8 cellular contexts compared by ENCODE assay signal in genomic region chr15:42735382-42736165, GRCh38. TPM values are rescaled to one million over a fixed set of nuclear protein-coding genes. Genes with fewer than 3 reads are reported as not detected.
DNase-seq lines count a peak whose midpoint lies in the region; ATAC-seq and TF ChIP-seq lines count a peak whose summit lies in the region.

No MANE protein-coding gene starts in this region.

- H3K27me3 ChIP-seq in Caco-2 (replicated peaks; ENCODE audit: control insufficient read depth, insufficient read depth, low read length) (no peaks in the 10 kb centered on the region), PC-3 (ENCODE audit: low read length) (no peaks in the 10 kb centered on the region), thyroid gland (no peaks in the 10 kb centered on the region)

- no peak overlapping the region for H3K27ac Mint-ChIP-seq in Caco-2 (ENCODE audit: unreplicated experiment)
- peak overlapping the region; percentile 77 for H3K27ac Mint-ChIP-seq in osteocyte (ENCODE audit: unreplicated experiment)

- peaks cover 44% of the 10 kb centered on the region for H3K36me3 Mint-ChIP-seq in Caco-2 (ENCODE audit: insufficient read depth, unreplicated experiment)
- H3K36me3 Mint-ChIP-seq in osteocyte (ENCODE audit: unreplicated experiment) = peaks cover 14% of the 10 kb centered on the region

- no peak for ATAC-seq in PC-3
- no peak for ATAC-seq in HG02870 (IDR thresholded peaks at IDR 0.05; ENCODE audit: unreplicated experiment)

- no peaks in the 10 kb centered on the region for H3F3A ChIP-seq in PC-3 (ENCODE audit: low read length, unreplicated experiment)

- CTCF ChIA-PET in Caco-2 (lab: Charles Lee) (no interaction called here), PC-3 (lab: Charles Lee) (interaction anchor here (1.6 kb wide), 1 partner anchor 191 kb away, joined by 4 read pairs; no protein-coding TSS in a partner anchor)

- BruUV-seq in Caco-2 (replicated peaks; lab: Mats Ljungman, UMichigan) (TSS peak; percentile 39), PC-3 (replicated peaks; lab: Mats Ljungman, UMichigan) (TSS peak; percentile 43)

- peak overlapping the region; percentile 76 for H3K4me3 Mint-ChIP-seq in Caco-2 (ENCODE audit: unreplicated experiment)
- peak overlapping the region; percentile 77 for H3K4me3 Mint-ChIP-seq in osteocyte (ENCODE audit: unreplicated experiment)

- H3K9me3 Mint-ChIP-seq in Caco-2 (ENCODE audit: unreplicated experiment) = no peaks in the 10 kb centered on the region
- H3K9me3 Mint-ChIP-seq in osteocyte (ENCODE audit: unreplicated experiment) = no peaks in the 10 kb centered on the region

- 0 out of 2 replicates have a peak overlapping the region, but pooled peaks have one; percentile 97 for H2AFZ ChIP-seq in PC-3 (ENCODE audit: low read length)

- DNase-seq in Caco-2 = no peak
- DNase-seq in PC-3 = no peak
- no peak for DNase-seq in epithelial cell of proximal tubule (ENCODE audit: low read depth)
- peak; percentile 83 for DNase-seq in osteocyte (ENCODE audit: extremely low spot score, unreplicated experiment)
- DNase-seq in NCI-H774 (lab: John Stamatoyannopoulos, UW) = no peak
- DNase-seq in stimulated activated CD4-positive, alpha-beta T cell treated with anti-CD3 and anti-CD28 coated beads, Interleukin-4, amount 100 ng/mL, for 1 hour = no peak
- DNase-seq in thyroid gland = no peak

- no peak overlapping the region for H3K27ac ChIP-seq in PC-3 (ENCODE audit: low read length)
- H3K27ac ChIP-seq in thyroid gland = no peak overlapping the region

- TF ChIP-seq CTCF in Caco-2 (IDR thresholded peaks at IDR 0.05; ENCODE audit: insufficient read depth in 1 of 2, low read depth in 1 of 2, low read length in 1 of 2, severe bottlenecking in 1 of 2, unreplicated experiment in 1 of 2) (no peak), PC-3 (conservative IDR thresholded peaks at IDR 0.05; ENCODE audit: low read depth, low read length) (no peak), epithelial cell of proximal tubule (conservative IDR thresholded peaks at IDR 0.05; ENCODE audit: low read depth, low read length) (no peak), osteocyte (IDR thresholded peaks at IDR 0.05) (no peak), thyroid gland (IDR thresholded peaks at IDR 0.05) (no peak)

- H3K9ac ChIP-seq in PC-3 (ENCODE audit: low read length) = peak overlapping the region; percentile 81

- peaks cover 22% of the 10 kb centered on the region for H3K79me2 ChIP-seq in PC-3 (ENCODE audit: low read length)

- H3K9me3 ChIP-seq in Caco-2 = no peaks in the 10 kb centered on the region
- no peaks in the 10 kb centered on the region for H3K9me3 ChIP-seq in PC-3 (ENCODE audit: low read length)
- no peaks in the 10 kb centered on the region for H3K9me3 ChIP-seq in thyroid gland

- no peaks in the 10 kb centered on the region for H3K9me2 ChIP-seq in PC-3 (replicated peaks; ENCODE audit: low read length)

- no peaks in the 10 kb centered on the region; the same call in 1 of the 2 replicates for H3K4me1 ChIP-seq in Caco-2
- peaks cover 8% of the 10 kb centered on the region for H3K4me1 ChIP-seq in PC-3 (ENCODE audit: insufficient read depth, low read length)
- H3K4me1 ChIP-seq in thyroid gland = peaks cover 11 to 15% of the 10 kb centered on the region in 2 donors

- H3K4me2 ChIP-seq in PC-3 (ENCODE audit: low read length) = peak overlapping the region; percentile 91

- peaks cover under 1% of the 10 kb centered on the region; the same call in 1 of the 2 replicates for H3K36me3 ChIP-seq in Caco-2 (ENCODE audit: control insufficient read depth, insufficient read depth, low read length)
- peaks cover 34% of the 10 kb centered on the region; the same call in 1 of the 2 replicates for H3K36me3 ChIP-seq in PC-3 (ENCODE audit: low read depth, low read length)
- peaks cover 20 to 34% of the 10 kb centered on the region in 2 donors for H3K36me3 ChIP-seq in thyroid gland

- H4K20me1 ChIP-seq in PC-3 (ENCODE audit: low read length) = no peaks in the 10 kb centered on the region

- H3K4me3 ChIP-seq in Caco-2 (ENCODE audit: low read depth, low read length) (peak overlapping the region; percentile 69), PC-3 (ENCODE audit: low read length) (peak overlapping the region; percentile 97), epithelial cell of proximal tubule (ENCODE audit: low read depth, low read length) (peak overlapping the region; percentile 76), thyroid gland (replicated peaks in 1 of 3) (peak overlapping the region in 1 of 3 donors; percentile 92)

- H3K27me3 Mint-ChIP-seq in Caco-2 (ENCODE audit: insufficient read depth, unreplicated experiment) (no peaks in the 10 kb centered on the region), osteocyte (ENCODE audit: unreplicated experiment) (no peaks in the 10 kb centered on the region)

- POLR2A ChIA-PET in Caco-2 (lab: Charles Lee) = no interaction called here
- POLR2A ChIA-PET in PC-3 (lab: Charles Lee; ENCODE audit: unreplicated experiment) = no interaction called here

- no peak for TF ChIP-seq POLR2A in thyroid gland (IDR thresholded peaks at IDR 0.05)

- intact Hi-C loops in Caco-2 (cut with micrococcal nuclease; ENCODE audit: unreplicated experiment) = no loop called here
- intact Hi-C loops in PC-3 (cut with micrococcal nuclease) = no loop called here
- intact Hi-C loops in thyroid gland (cut with DNase I) = loop anchor here (10.0 kb wide), 1 partner anchor 189 kb away; the partner anchor contains the start of gene TTBK2

- H3K4me1 Mint-ChIP-seq in Caco-2 (ENCODE audit: low read depth, unreplicated experiment) = no peaks in the 10 kb centered on the region
- peaks cover 21% of the 10 kb centered on the region for H3K4me1 Mint-ChIP-seq in osteocyte (ENCODE audit: unreplicated experiment)

- WGBS in thyroid gland, 2 donors = 88% methylated on average over 19 of the region's 19 CpGs

RNA-seq across cellular contexts. Expression of gene CDAN1, which starts 1.4 kb away (rescaled TPM):
- total RNA-seq in Caco-2 (2022) = 29.4 and 32.3 TPM in 2 replicates
- 32.5 and 38.6 TPM in 2 replicates for total RNA-seq in PC-3 (2014; rRNA removed)
- 13.7 and 16.4 TPM in 2 replicates for total RNA-seq in epithelial cell of proximal tubule
- 15.6 and 24.0 TPM in 2 replicates for total RNA-seq in osteocyte
- total RNA-seq in thyroid gland = 10 to 100 TPM in 3 of 4 donors, 1 to 10 TPM in 1; 9.4 to 15.9 (median 12.6) TPM
